In genomic region chr5:54278979-54279717, GRCh38 we compare ENCODE assay signal across 28 cellular contexts.
"Had no signal": no experiment of that assay in that cellular context is flagged by ENCODE, and none has a peak within 500 bp of the region (broad histone marks: within the 10 kb centered on the region; RNA-seq: fewer than 3 reads in every experiment).

No MANE protein-coding gene starts in this region.

- H3K27ac Mint-ChIP-seq: activated CD4-positive, alpha-beta memory T cell treated with anti-CD3 and anti-CD28 coated beads for 36 hours; activated CD4-positive, alpha-beta T cell treated with anti-CD3 and anti-CD28 coated beads, Interleukin-2, amount 10 ng/mL, durations not matched to agents 7 days and 5 days; activated naive CD4-positive, alpha-beta T cell treated with anti-CD3 and anti-CD28 coated beads for 36 hours; activated naive CD8-positive, alpha-beta T cell; activated T-helper 17 cell treated with anti-CD3 and anti-CD28 coated beads, Interleukin-2, amount 50 U/mL, for 72 hours had no signal

- H3K4me1 Mint-ChIP-seq: activated CD4-positive, alpha-beta T cell treated with anti-CD3 and anti-CD28 coated beads, Interleukin-2, amount 10 ng/mL, durations not matched to agents 7 days and 5 days had no signal

- DNase-seq: activated CD4-positive, alpha-beta memory T cell treated with anti-CD3 and anti-CD28 coated beads for 36 hours; activated CD4-positive, alpha-beta T cell treated with anti-CD3 and anti-CD28 coated beads, Interleukin-2, amount 10 ng/mL, durations not matched to agents 7 days and 5 days; activated CD4-positive, CD25-positive, alpha-beta regulatory T cell; activated CD8-positive, alpha-beta memory T cell treated with anti-CD3 and anti-CD28 coated beads for 24 hours; activated gamma-delta T cell; activated naive CD4-positive, alpha-beta T cell treated with anti-CD3 and anti-CD28 coated beads for 36 hours; activated T-cell treated with anti-CD3 and anti-CD28 coated beads, Interleukin-2, amount 50 U/mL, for 4 hours; brain microvascular endothelial cell; MG63; MV-4-11; NCI-H1092 treated with DMSO at 0.1 percent for 48 hours; NCI-H1417 treated with DMSO at 0.1 percent for 48 hours; NCI-H1694; NCI-H2029; NCI-H2107; NCI-H2171 treated with DMSO at 0.1 percent for 48 hours; NCI-H226; NCI-H526 treated with DMSO at 0.1 percent for 48 hours; Peyer's patch; Right ventricle myocardium superior; SJCRH30; SK-N-SH; T-helper 1 cell had no signal

- ATAC-seq: activated T-cell treated with anti-CD3 and anti-CD28 coated beads, Interleukin-2, amount 50 U/mL, for 4 hours; activated T-helper 17 cell treated with anti-CD3 and anti-CD28 coated beads, Interleukin-2, amount 50 U/mL, for 72 hours had no signal

- H3K9me3 Mint-ChIP-seq: activated T-helper 17 cell treated with anti-CD3 and anti-CD28 coated beads, Interleukin-2, amount 50 U/mL, for 72 hours had no signal

- H3K27ac ChIP-seq: brain microvascular endothelial cell, KMS-11, Peyer's patch, RWPE1, SJCRH30, VCaP had no signal

- H3K4me3 Mint-ChIP-seq: activated CD4-positive, alpha-beta memory T cell treated with anti-CD3 and anti-CD28 coated beads for 36 hours; activated CD4-positive, alpha-beta T cell treated with anti-CD3 and anti-CD28 coated beads, Interleukin-2, amount 10 ng/mL, durations not matched to agents 7 days and 5 days; activated naive CD4-positive, alpha-beta T cell treated with anti-CD3 and anti-CD28 coated beads for 36 hours; activated naive CD8-positive, alpha-beta T cell; activated T-cell treated with anti-CD3 and anti-CD28 coated beads, Interleukin-2, amount 50 U/mL, for 4 hours; activated T-helper 17 cell treated with anti-CD3 and anti-CD28 coated beads, Interleukin-2, amount 50 U/mL, for 72 hours had no signal

- H3K36me3 ChIP-seq: brain microvascular endothelial cell, MG63, Peyer's patch, SJCRH30 had no signal

- H3K4me1 ChIP-seq: Peyer's patch, SJCRH30 had no signal

- H3K9me3 ChIP-seq: MG63, Peyer's patch, SK-N-SH had no signal

- H3K27me3 Mint-ChIP-seq: activated CD4-positive, alpha-beta memory T cell treated with anti-CD3 and anti-CD28 coated beads for 36 hours; activated CD4-positive, alpha-beta T cell treated with anti-CD3 and anti-CD28 coated beads, Interleukin-2, amount 10 ng/mL, durations not matched to agents 7 days and 5 days; activated naive CD8-positive, alpha-beta T cell; activated T-helper 17 cell treated with anti-CD3 and anti-CD28 coated beads, Interleukin-2, amount 50 U/mL, for 72 hours had no signal

- H3K27me3 ChIP-seq: brain microvascular endothelial cell, Peyer's patch, SJCRH30 had no signal

- H3K4me3 ChIP-seq: MG63, Peyer's patch, SJCRH30 had no signal
